ENCODE assay signal across 9 cellular contexts in the genomic region with DNA sequence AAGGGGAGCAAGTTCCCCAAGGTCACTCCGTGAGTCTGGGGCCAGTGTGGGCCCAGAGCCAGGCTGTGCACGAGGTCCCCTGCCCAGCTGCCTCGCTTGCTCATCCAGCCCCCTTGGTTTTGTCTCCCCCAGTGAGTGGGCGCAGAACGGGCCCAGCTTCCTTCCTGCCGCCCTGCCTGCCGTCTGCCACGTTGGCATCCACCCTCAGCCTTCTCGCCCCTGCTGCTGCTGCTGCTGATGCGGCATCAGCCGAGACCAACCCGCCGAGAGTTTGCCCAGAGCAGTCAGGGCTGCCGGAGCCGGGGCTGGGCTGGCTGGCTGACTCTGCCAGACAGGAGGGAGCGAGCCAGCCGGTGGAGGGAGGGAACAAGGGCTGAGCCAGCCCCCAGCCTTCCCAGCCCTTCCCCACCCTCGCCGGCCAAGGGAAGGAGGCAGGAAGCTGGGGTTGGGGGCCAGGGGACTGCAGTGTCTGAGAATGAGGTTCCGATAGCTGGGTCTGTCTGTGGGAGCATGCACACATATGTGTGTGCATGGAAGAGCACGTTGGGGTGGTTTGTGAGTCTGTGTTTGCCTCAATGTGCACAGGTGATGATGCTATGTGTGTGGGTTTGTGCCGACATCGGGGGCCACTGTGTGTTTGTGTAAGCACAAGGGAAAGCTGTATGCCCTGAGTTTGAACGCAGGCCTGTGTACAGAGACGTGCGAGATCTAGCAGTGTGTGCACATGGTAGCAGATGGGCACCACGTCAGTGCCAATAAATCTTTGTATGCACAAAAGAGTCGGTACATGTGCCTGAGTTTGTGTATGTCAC. TPM values are rescaled to one million over a fixed set of nuclear protein-coding genes. Genes with fewer than 3 reads are reported as not detected.
A peak's percentile ranks its signal among the peaks of the same experiment; 100 is the strongest.
DNase-seq lines count a peak whose midpoint lies in the region; ATAC-seq and TF ChIP-seq lines count a peak whose summit lies in the region.
"Had no signal": no experiment of that assay in that cellular context is flagged by ENCODE, and none has a peak within 500 bp of the region (broad histone marks: within the 10 kb centered on the region; RNA-seq: fewer than 3 reads in every experiment).

No MANE protein-coding gene starts in this region.

- 20 to 25% methylated on average over 24 to 28 of the region's 28 CpGs for WGBS in tibial nerve, 2 donors

- H3K36me3 ChIP-seq in breast epithelium (no peaks in the 10 kb centered on the region), tibial nerve (no peaks in the 10 kb centered on the region)

- TF ChIP-seq CTCF in breast epithelium (IDR thresholded peaks at IDR 0.05) = no peak
- no peak for TF ChIP-seq CTCF in natural killer cell (IDR thresholded peaks at IDR 0.05)
- TF ChIP-seq CTCF in tibial nerve (IDR thresholded peaks at IDR 0.05) = no peak

- peak overlapping the region; percentile 58 for H3K4me3 Mint-ChIP-seq in natural killer cell

- H3K9me3 Mint-ChIP-seq in natural killer cell = no peaks in the 10 kb centered on the region

- H3K4me1 ChIP-seq in breast epithelium (peaks cover 17 to 27% of the 10 kb centered on the region in 2 donors), tibial nerve (peaks cover 0 to 92% (median 67%) of the 10 kb centered on the region in 4 donors)

- TF ChIP-seq EP300 in tibial nerve (IDR thresholded peaks at IDR 0.05) = no peak

- H3K4me3 ChIP-seq in breast epithelium = peak overlapping the region in 1 of 3 donors; percentile 42
- peak overlapping the region in 1 of 4 donors; percentile 12 for H3K4me3 ChIP-seq in tibial nerve

- no peaks in the 10 kb centered on the region for H3K36me3 Mint-ChIP-seq in natural killer cell

- H3K4me1 Mint-ChIP-seq in natural killer cell = peaks cover 26 to 34% of the 10 kb centered on the region in 2 donors

- peaks cover 4 to 12% of the 10 kb centered on the region in 2 donors for H3K27me3 Mint-ChIP-seq in natural killer cell (ENCODE audit: low read depth in 2 of 2)

- DNase-seq in breast epithelium (ENCODE audit: low spot score in 2 of 2) = no peak
- no peak for DNase-seq in natural killer cell
- no peak for DNase-seq in tibial nerve (ENCODE audit: low spot score in 2 of 2)
- no peak for DNase-seq in ecto neural progenitor cell (ENCODE audit: low spot score)
- DNase-seq in mesenteric fat pad (ENCODE audit: low spot score) = no peak
- DNase-seq in RPMI8226 = no peak
- no peak for DNase-seq in COR-L47 (lab: John Stamatoyannopoulos, UW)

- H3K27ac ChIP-seq in breast epithelium (peak overlapping the region; percentile 75 to 82), tibial nerve (peak overlapping the region; percentile 11 to 76 (median 64))
- H3K27ac ChIP-seq: HL-60 had no signal

- H3K27me3 ChIP-seq in breast epithelium (no peaks in the 10 kb centered on the region), tibial nerve (no peaks in the 10 kb centered on the region)

- peak; percentile 6 to 15 for ATAC-seq in activated CD4-positive, CD25-positive, alpha-beta regulatory T cell treated with anti-CD3 and anti-CD28 coated beads, Interleukin-2, amount 50 U/mL, for 24 hours
- peak; percentile 62 to 78 (median 67) for ATAC-seq in natural killer cell

- peak overlapping the region in 1 of 2 donors; percentile 65 for H3K27ac Mint-ChIP-seq in natural killer cell

- intact Hi-C loops in breast epithelium (cut with DNase I; ENCODE audit: low total_unique reads) = loop anchor here (2.0 to 5.0 kb wide), 2 partner anchors 73 to 1149 kb away; a partner anchor contains a TSS
- intact Hi-C loops in natural killer cell (cut with micrococcal nuclease) = no loop called here

- TF ChIP-seq POLR2A in breast epithelium (IDR thresholded peaks at IDR 0.05) = no peak
- no peak for TF ChIP-seq POLR2A in tibial nerve (IDR thresholded peaks at IDR 0.05)

- H3K9me3 ChIP-seq in breast epithelium (no peaks in the 10 kb centered on the region), tibial nerve (no peaks in the 10 kb centered on the region)

RNA-seq across cellular contexts. Expression of a gene that starts 31.6 kb away (rescaled TPM):
- total RNA-seq in breast epithelium (10 to 100 TPM; 41.6 to 93.5 (median 43.2) TPM), natural killer cell (100 to 1,000 TPM; 137 to 153 (median 143) TPM), tibial nerve (10 to 100 TPM; 74.9 to 95.9 (median 83.4) TPM), mesenteric fat pad (156 TPM)
